ENCODE assay signal across 8 cellular contexts in the genomic region with DNA sequence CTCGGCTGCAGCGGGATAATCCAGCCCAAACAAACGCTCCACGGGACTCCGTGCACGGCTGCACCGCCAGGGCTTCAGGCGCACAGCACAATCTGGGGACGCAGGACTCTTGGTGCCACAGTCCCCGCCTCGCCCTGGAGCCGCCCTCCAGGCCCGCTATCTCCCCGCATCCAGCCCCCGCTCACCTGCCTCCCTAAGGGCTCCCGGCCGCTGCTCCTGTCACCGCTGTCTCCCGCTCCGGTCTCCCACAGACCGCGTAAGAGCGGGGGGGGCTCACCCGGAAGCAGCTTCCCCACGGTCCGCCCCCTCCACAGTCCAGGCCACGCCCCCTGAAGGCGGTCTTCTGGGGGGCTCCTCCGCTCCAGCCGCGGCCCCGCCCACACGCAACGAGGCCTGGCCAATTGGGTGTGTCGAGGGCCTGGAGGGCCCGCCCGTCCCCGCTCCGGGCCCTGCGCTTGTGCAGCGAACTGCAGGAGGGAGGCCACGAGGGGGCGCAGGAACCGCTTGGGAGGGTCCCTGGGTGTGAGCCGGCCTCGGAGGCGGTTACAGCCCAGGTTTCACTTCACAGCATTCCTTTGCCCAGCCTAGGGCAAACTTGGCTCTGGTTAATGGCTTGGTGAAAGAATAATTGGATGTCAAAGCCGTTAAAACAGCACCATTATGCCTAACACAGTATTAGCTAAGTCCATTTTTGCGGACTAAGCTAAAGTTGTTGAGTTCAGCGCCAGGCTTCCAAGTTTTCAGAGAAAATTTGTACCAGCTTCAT. TPM values are rescaled to one million over a fixed set of nuclear protein-coding genes. Genes with fewer than 3 reads are reported as not detected.
DNase-seq lines count a peak whose midpoint lies in the region; ATAC-seq and TF ChIP-seq lines count a peak whose summit lies in the region.

Gene ALAD (minus strand): TSS at position 258 of the 766 bp plus-strand sequence. CDS start 7,725 bp downstream, outside the sequence.

- peaks cover 31% of the 10 kb centered on the region for H3K4me1 Mint-ChIP-seq in progenitor cell of endocrine pancreas (ENCODE audit: low read depth)

- H3K27ac Mint-ChIP-seq in progenitor cell of endocrine pancreas: peak within 1 kb of the TSS; percentile 92

- DNase-seq in GM13976 (ENCODE audit: low spot score) (peak; percentile 100), NCI-H146 (lab: John Stamatoyannopoulos, UW) (peak; percentile 96), T-helper 1 cell (peak; percentile 99 to 100 (median 99)), adrenal gland (peak; percentile 98 to 100 (median 99)), heart right ventricle (peak; percentile 99 to 100), progenitor cell of endocrine pancreas (ENCODE audit: low spot score, unreplicated experiment) (peak; percentile 100), ureter (ENCODE audit: low spot score) (peak; percentile 99)

- in situ Hi-C loops in GM13976 (cut with MboI; ENCODE audit: low sequenced_read_pairs, unreplicated experiment): no loop called here

- ATAC-seq in HG02870 (IDR thresholded peaks at IDR 0.05; ENCODE audit: unreplicated experiment): peak; percentile 98
- peak; percentile 98 to 100 (median 99) for ATAC-seq in heart right ventricle

- TF ChIP-seq CTCF in GM13976 (IDR thresholded peaks at IDR 0.05; ENCODE audit: borderline replicate concordance, control extremely low read depth, extremely low read depth, insufficient read depth, missing control alignments): peak; percentile 99
- peak; percentile 87 to 97 (median 93) for TF ChIP-seq CTCF in adrenal gland (IDR thresholded peaks at IDR 0.05)
- TF ChIP-seq CTCF in heart right ventricle (IDR thresholded peaks at IDR 0.05): peak in 8 of 9 donors; percentile 90 to 100 (median 98)
- peak; percentile 98 for TF ChIP-seq CTCF in progenitor cell of endocrine pancreas (IDR thresholded peaks at IDR 0.05; ENCODE audit: unreplicated experiment)

- intact Hi-C loops in adrenal gland (cut with DNase I): loop anchor here in 1 of 2 donors (10.0 kb wide), 1 partner anchor 96 kb away; the partner anchor contains the start of gene RNF183
- intact Hi-C loops in heart right ventricle (cut with DNase I): loop anchor here in 9 of 10 donors (1.0 to 10.0 kb wide), 9 partner anchors 59 to 191 kb away; partner anchors contain the start of genes CDC26 (in 7 of the 9), PRPF4 (in 7 of the 9), WDR31 (in 3 of the 9) and RNF183 (in 1 of the 9)

- H3K4me3 Mint-ChIP-seq in progenitor cell of endocrine pancreas (ENCODE audit: low read depth): peak within 1 kb of the TSS; percentile 87

- H3K4me3 ChIP-seq in adrenal gland (peak within 1 kb of the TSS; percentile 42 to 81 (median 51)), heart right ventricle (peak within 1 kb of the TSS; percentile 64 to 93 (median 84))

- H3K27me3 ChIP-seq in adrenal gland: no peaks in the 10 kb centered on the region
- no peaks in the 10 kb centered on the region for H3K27me3 ChIP-seq in heart right ventricle

- H3K36me3 Mint-ChIP-seq in progenitor cell of endocrine pancreas (ENCODE audit: insufficient read depth): no peaks in the 10 kb centered on the region

- peaks cover 14 to 47% of the 10 kb centered on the region in 2 donors for H3K4me1 ChIP-seq in adrenal gland (replicated peaks in 1 of 2)
- peaks cover 7 to 62% (median 36%) of the 10 kb centered on the region in 9 donors for H3K4me1 ChIP-seq in heart right ventricle

- peak; percentile 64 to 87 for TF ChIP-seq POLR2A in adrenal gland (IDR thresholded peaks at IDR 0.05)

- 2 to 7% (median 4%) methylated on average over 13 to 50 of the region's 50 CpGs for WGBS in adrenal gland, 4 donors
- 2% methylated on average over 47 to 50 of the region's 50 CpGs for WGBS in heart right ventricle, 2 donors

- H3K9me3 Mint-ChIP-seq in progenitor cell of endocrine pancreas (ENCODE audit: low read depth): no peaks in the 10 kb centered on the region

- no peaks in the 10 kb centered on the region for H3K27me3 Mint-ChIP-seq in progenitor cell of endocrine pancreas

- H3K36me3 ChIP-seq in adrenal gland (replicated peaks in 1 of 2) (peaks cover 0 to 5% of the 10 kb centered on the region in 2 donors), heart right ventricle (peaks cover 0 to 3% (median 0%) of the 10 kb centered on the region in 9 donors)

- peak within 1 kb of the TSS in 4 of 5 donors; percentile 52 to 82 (median 71) for H3K27ac ChIP-seq in adrenal gland
- H3K27ac ChIP-seq in heart right ventricle: peak within 1 kb of the TSS; percentile 27 to 89 (median 82)

- H3K9me3 ChIP-seq in adrenal gland (replicated peaks in 1 of 3): no peaks in the 10 kb centered on the region
- H3K9me3 ChIP-seq in heart right ventricle: no peaks in the 10 kb centered on the region

RNA-seq across cellular contexts. Expression of gene ALAD, which starts in this region (rescaled TPM):
- 100 to 1,000 TPM; 159 to 348 (median 245) TPM for total RNA-seq in adrenal gland
- 100 to 1,000 TPM; 112 to 244 (median 150) TPM for polyA plus RNA-seq in adrenal gland
- total RNA-seq in heart right ventricle: 100 to 1,000 TPM in 6 of 10 donors, 10 to 100 TPM in 4; 60.9 to 239 (median 103) TPM
- 10 to 100 TPM; 48.4 to 54.9 TPM for polyA plus RNA-seq in heart right ventricle
- 59.3 and 64.3 TPM in 2 replicates for total RNA-seq in progenitor cell of endocrine pancreas
- 45.4 TPM for total RNA-seq in ureter

Comparison
In these comparisons a context has a peak if more than half of its experiments do, and no peak if none do; other contexts are left out.
1. Peak in every context shown above with its lines: DNase-seq, ATAC-seq, H3K4me3 ChIP-seq and H3K27ac ChIP-seq.